In the genomic region with DNA sequence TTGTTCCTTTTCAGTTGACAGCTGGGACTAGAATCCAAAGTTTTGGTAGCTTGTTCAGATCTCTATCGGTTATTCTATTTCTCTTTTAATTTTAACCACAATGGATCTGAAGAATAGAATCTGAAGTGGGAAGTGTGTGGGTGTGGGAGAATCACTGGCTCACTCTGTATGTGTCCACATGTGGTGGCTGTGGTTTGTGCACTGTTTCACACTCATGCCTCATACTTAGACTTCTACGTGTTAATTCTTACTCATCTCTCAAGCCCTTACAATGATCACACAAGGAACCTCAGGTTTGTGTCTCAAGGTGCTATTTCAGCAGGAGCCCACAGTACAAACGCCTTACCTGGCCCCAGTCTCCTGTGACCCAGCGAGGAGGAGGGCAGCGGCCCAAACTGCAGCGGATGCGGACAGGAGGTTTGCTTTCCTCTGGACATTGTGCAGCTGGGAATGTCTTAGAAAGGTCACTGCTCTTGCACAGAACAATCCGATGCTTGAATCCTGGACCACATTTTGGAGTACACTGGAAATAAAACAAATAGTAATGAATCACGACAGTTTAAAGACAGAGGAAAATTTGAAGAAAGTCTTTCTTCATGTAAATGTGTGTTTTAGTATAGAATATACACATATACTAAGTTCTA, we compare ENCODE assay signal across 9 cellular contexts.
A peak's percentile ranks its signal among the peaks of the same experiment; 100 is the strongest.
DNase-seq lines count a peak whose midpoint lies in the region; ATAC-seq, FAIRE-seq and TF ChIP-seq lines count a peak whose summit lies in the region.
"Had no signal": no experiment of that assay in that cellular context is flagged by ENCODE, and none has a peak within 500 bp of the region (broad histone marks: within the 10 kb centered on the region; RNA-seq: fewer than 3 reads in every experiment).

No MANE protein-coding gene starts in this region.

- H3K36me3 Mint-ChIP-seq in natural killer cell (no peaks in the 10 kb centered on the region), endodermal cell (ENCODE audit: low read depth) (peaks cover 32% of the 10 kb centered on the region)

- no peak for TF ChIP-seq POLR2A in H54 (IDR thresholded peaks at IDR 0.05; ENCODE audit: low read depth, low read length)

- H3K9me3 Mint-ChIP-seq in natural killer cell (no peaks in the 10 kb centered on the region), endodermal cell (peaks cover 40% of the 10 kb centered on the region)

- POLR2A ChIA-PET in RWPE1 (lab: Yijun Ruan, JAX; ENCODE audit: low non-redundant PET), result no interaction called here

- no peaks in the 10 kb centered on the region for H3K79me2 ChIP-seq in hepatocyte

- no peak overlapping the region for H2AFZ ChIP-seq in hepatocyte

- CTCF ChIA-PET in RWPE1 (lab: Yijun Ruan, JAX), result interaction anchor here (0.6 to 0.7 kb wide), 2 partner anchors 16 to 220 kb away, joined by 3 to 6 read pairs; no protein-coding TSS in a partner anchor

- no peak overlapping the region for H3K27ac Mint-ChIP-seq in natural killer cell
- H3K27ac Mint-ChIP-seq in endodermal cell, result no peak overlapping the region
- H3K27ac Mint-ChIP-seq: activated naive CD8-positive, alpha-beta T cell had no signal

- no peak overlapping the region for H3K4me2 ChIP-seq in hepatocyte

- ATAC-seq in GM21786 (IDR thresholded peaks at IDR 0.05; ENCODE audit: unreplicated experiment), result peak; percentile 89
- ATAC-seq in natural killer cell, result peak; percentile 72 to 89 (median 80)

- no peak overlapping the region for H3K9ac ChIP-seq in endodermal cell (ENCODE audit: extremely low read depth, low read length, poor library complexity, severe bottlenecking)

- no peaks in the 10 kb centered on the region for H3K27me3 ChIP-seq in hepatocyte
- H3K27me3 ChIP-seq in endodermal cell (ENCODE audit: control insufficient read depth, insufficient read depth, low read length, poor library complexity, severe bottlenecking), result no peaks in the 10 kb centered on the region

- H3K27me3 Mint-ChIP-seq in natural killer cell (ENCODE audit: low read depth in 2 of 2), result peaks cover 4 to 5% of the 10 kb centered on the region in 2 donors
- H3K27me3 Mint-ChIP-seq in endodermal cell (ENCODE audit: insufficient read depth), result no peaks in the 10 kb centered on the region
- H3K27me3 Mint-ChIP-seq: activated naive CD8-positive, alpha-beta T cell had no signal

- intact Hi-C loops in natural killer cell (cut with micrococcal nuclease), result no loop called here

- H3K9me3 ChIP-seq in hepatocyte (ENCODE audit: low read depth) (no peaks in the 10 kb centered on the region), endodermal cell (ENCODE audit: control insufficient read depth, low read length) (peaks cover 20% of the 10 kb centered on the region)

- H3K4me1 Mint-ChIP-seq in natural killer cell, result peaks cover 0 to 7% of the 10 kb centered on the region in 2 donors
- H3K4me1 Mint-ChIP-seq in endodermal cell, result peaks cover 12% of the 10 kb centered on the region

- no peak overlapping the region for H3K4me3 Mint-ChIP-seq in natural killer cell
- no peak overlapping the region for H3K4me3 Mint-ChIP-seq in endodermal cell
- H3K4me3 Mint-ChIP-seq: activated naive CD8-positive, alpha-beta T cell had no signal

- no peak for TF ChIP-seq CTCF in GM12865 (IDR thresholded peaks at IDR 0.05; ENCODE audit: insufficient read depth, low read depth, low read length, missing control alignments)
- TF ChIP-seq CTCF in RWPE1 (conservative IDR thresholded peaks at IDR 0.05; ENCODE audit: low read depth), result no peak
- TF ChIP-seq CTCF in natural killer cell (IDR thresholded peaks at IDR 0.05), result no peak
- no peak for TF ChIP-seq CTCF in hepatocyte (IDR thresholded peaks at IDR 0.05; ENCODE audit: poor library complexity)
- TF ChIP-seq CTCF in endodermal cell (conservative IDR thresholded peaks at IDR 0.05), result no peak

- no peaks in the 10 kb centered on the region for H3K36me3 ChIP-seq in hepatocyte (replicated peaks; ENCODE audit: insufficient read depth, low read depth)
- no peaks in the 10 kb centered on the region for H3K36me3 ChIP-seq in endodermal cell (ENCODE audit: control insufficient read depth, insufficient read depth, low read length)

- H3K4me1 ChIP-seq in hepatocyte (ENCODE audit: insufficient read depth) (no peaks in the 10 kb centered on the region), endodermal cell (ENCODE audit: control insufficient read depth, insufficient read depth, low read length) (no peaks in the 10 kb centered on the region)

- peak; percentile 71 for DNase-seq in GM12865 (ENCODE audit: low read depth)
- peak; percentile 16 for DNase-seq in RWPE1 (ENCODE audit: low spot score)
- DNase-seq in natural killer cell, result no peak
- DNase-seq in hepatocyte (ENCODE audit: low spot score), result no peak
- DNase-seq in H54 (ENCODE audit: insufficient read length, low spot score), result no peak
- no peak for DNase-seq in SKM-1 (lab: John Stamatoyannopoulos, UW; ENCODE audit: unreplicated experiment)
- no peak for DNase-seq in endodermal cell

- H3K4me3 ChIP-seq in GM12865 (ENCODE audit: low read depth, low read length) (no peak overlapping the region), hepatocyte (no peak overlapping the region), endodermal cell (ENCODE audit: low read length) (no peak overlapping the region)

- WGBS in hepatocyte (ENCODE audit: low lambda C conversion rate, missing lambda C conversion rate), result 94% methylated on average over 9 of the region's 9 CpGs
- 93 to 95% methylated on average over 2 to 9 of the region's 9 CpGs for WGBS in endodermal cell (ENCODE audit: insufficient coverage in 1 of 2, insufficient read length in 1 of 2), 2 experiments

- no peaks in the 10 kb centered on the region for H3K9me2 ChIP-seq in hepatocyte (replicated peaks; ENCODE audit: insufficient read depth)

- no peaks in the 10 kb centered on the region for H4K20me1 ChIP-seq in hepatocyte (ENCODE audit: insufficient read depth, poor library complexity, severe bottlenecking)

- H3K27ac ChIP-seq in RWPE1 (no peak overlapping the region), hepatocyte (no peak overlapping the region), endodermal cell (ENCODE audit: low read depth, low read length) (no peak overlapping the region)

- no peak for FAIRE-seq in H54 (lab: Jason Lieb, UNC)

Comparison
In these comparisons a context has a peak if more than half of its experiments do, and no peak if none do; other contexts are left out.
1. DNase-seq: peak in GM12865 (single experiment) and RWPE1 (single experiment); none in natural killer cell (single experiment), hepatocyte (single experiment), H54 (single experiment), SKM-1 (single experiment) and endodermal cell (single experiment).